In genomic region chr11:57649826-57650738, GRCh38 we compare ENCODE assay signal across 9 cellular contexts. TPM values are rescaled to one million over a fixed set of nuclear protein-coding genes. Genes with fewer than 3 reads are reported as not detected.
DNase-seq lines count a peak whose midpoint lies in the region; ATAC-seq and TF ChIP-seq lines count a peak whose summit lies in the region.
"Had no signal": no experiment of that assay in that cellular context is flagged by ENCODE, and none has a peak within 500 bp of the region (broad histone marks: within the 10 kb centered on the region; RNA-seq: fewer than 3 reads in every experiment).

YPEL4 (minus strand) TSS chr11:57649912; CDS start chr11:57647107, 2,805 bp downstream.

- CTCF ChIA-PET in CD4-positive, alpha-beta memory T cell (lab: Charles Lee; ENCODE audit: partially characterized antibody): interaction anchor here (0.7 to 3.8 kb wide), 6 partner anchors 9 to 157 kb away, joined by 3 to 16 read pairs (median 5); partner anchors contain the start of gene UBE2L6
- CTCF ChIA-PET in activated CD4-positive, alpha-beta T cell treated with anti-CD3 and anti-CD28 coated beads for 36 hours (lab: Charles Lee): interaction anchor here (1.9 to 2.2 kb wide), 2 partner anchors 9 to 11 kb away, joined by 10 read pairs; no protein-coding TSS in a partner anchor

- peak; percentile 69 to 89 (median 74) for DNase-seq in CD4-positive, alpha-beta memory T cell
- DNase-seq in activated CD4-positive, alpha-beta T cell treated with anti-CD3 and anti-CD28 coated beads for 36 hours: peak; percentile 76
- DNase-seq in chondrocyte (ENCODE audit: low spot score) (no peak), kidney epithelial cell (ENCODE audit: low read depth) (no peak), NCI-H1930 (lab: John Stamatoyannopoulos, UW) (no peak)
- DNase-seq in stimulated activated CD4-positive, alpha-beta T cell treated with anti-CD3 and anti-CD28 coated beads, Interleukin-2, amount 100 ng/mL, for 4 hours (ENCODE audit: low read depth): peak; percentile 58

- peak within 1 kb of the TSS; percentile 83 to 94 (median 86) for H3K4me3 Mint-ChIP-seq in CD4-positive, alpha-beta memory T cell
- peak within 1 kb of the TSS; percentile 68 for H3K4me3 Mint-ChIP-seq in activated CD4-positive, alpha-beta T cell treated with anti-CD3 and anti-CD28 coated beads for 36 hours
- H3K4me3 Mint-ChIP-seq in chondrocyte (ENCODE audit: unreplicated experiment): peak within 1 kb of the TSS; percentile 56

- H3K4me3 ChIP-seq in CD4-positive, alpha-beta memory T cell (ENCODE audit: low read length in 2 of 2): peak within 1 kb of the TSS; percentile 37 to 55
- H3K4me3 ChIP-seq in kidney epithelial cell (ENCODE audit: low read depth, low read length): peak within 1 kb of the TSS; percentile 29

- H3K9me3 ChIP-seq in CD4-positive, alpha-beta memory T cell (ENCODE audit: control insufficient read depth in 1 of 2, low read length in 2 of 2): no peaks in the 10 kb centered on the region
- H3K9me3 ChIP-seq in KOPT-K1 (ENCODE audit: insufficient read depth, low read length, poor library complexity, severe bottlenecking): no peaks in the 10 kb centered on the region

- POLR2A ChIA-PET in CD4-positive, alpha-beta memory T cell (lab: Charles Lee; ENCODE audit: partially characterized antibody): interaction anchor here (0.9 to 2.4 kb wide), 7 partner anchors 7 to 1492 kb away, joined by 3 to 14 read pairs (median 6); partner anchors contain the start of genes FAM111A, SELENOH, UBE2L6 and ZDHHC5
- POLR2A ChIA-PET in activated CD4-positive, alpha-beta T cell treated with anti-CD3 and anti-CD28 coated beads for 36 hours (lab: Charles Lee): no interaction called here

- peaks cover 0 to 2% of the 10 kb centered on the region in 2 donors for H3K36me3 Mint-ChIP-seq in CD4-positive, alpha-beta memory T cell
- H3K36me3 Mint-ChIP-seq in activated CD4-positive, alpha-beta T cell treated with anti-CD3 and anti-CD28 coated beads for 36 hours (ENCODE audit: low read depth): no peaks in the 10 kb centered on the region
- H3K36me3 Mint-ChIP-seq in chondrocyte (ENCODE audit: low read depth): no peaks in the 10 kb centered on the region

- H3K4me1 ChIP-seq in CD4-positive, alpha-beta memory T cell (ENCODE audit: insufficient read depth, low read length): peaks cover 18% of the 10 kb centered on the region

- intact Hi-C loops in CD4-positive, alpha-beta memory T cell (cut with micrococcal nuclease): loop anchor here (1.0 to 10.0 kb wide), 3 partner anchors 7 to 875 kb away; partner anchors contain the start of gene CLP1
- intact Hi-C loops in activated CD4-positive, alpha-beta T cell treated with anti-CD3 and anti-CD28 coated beads for 36 hours (cut with DNase I, micrococcal nuclease): no loop called here

- peak within 1 kb of the TSS; percentile 10 for H3K27ac ChIP-seq in CD4-positive, alpha-beta memory T cell (ENCODE audit: low read depth, low read length)
- peak within 1 kb of the TSS; percentile 42 for H3K27ac ChIP-seq in KOPT-K1 (ENCODE audit: low read depth, low read length, poor library complexity, severe bottlenecking)
- H3K27ac ChIP-seq: HL-60 had no signal

- no peaks in the 10 kb centered on the region for H3K9me3 Mint-ChIP-seq in CD4-positive, alpha-beta memory T cell
- H3K9me3 Mint-ChIP-seq in activated CD4-positive, alpha-beta T cell treated with anti-CD3 and anti-CD28 coated beads for 36 hours (ENCODE audit: low read depth): no peaks in the 10 kb centered on the region
- no peaks in the 10 kb centered on the region for H3K9me3 Mint-ChIP-seq in chondrocyte (ENCODE audit: low read depth)

- no peak for TF ChIP-seq CTCF in chondrocyte (IDR thresholded peaks at IDR 0.05)
- TF ChIP-seq CTCF in kidney epithelial cell (IDR thresholded peaks at IDR 0.05; ENCODE audit: insufficient read depth, low read length, poor library complexity, severe bottlenecking): no peak

- H3K4me1 Mint-ChIP-seq in CD4-positive, alpha-beta memory T cell: peaks cover 15 to 59% (median 31%) of the 10 kb centered on the region in 4 donors
- peaks cover 43% of the 10 kb centered on the region for H3K4me1 Mint-ChIP-seq in activated CD4-positive, alpha-beta T cell treated with anti-CD3 and anti-CD28 coated beads for 36 hours
- peaks cover 47% of the 10 kb centered on the region for H3K4me1 Mint-ChIP-seq in chondrocyte (ENCODE audit: low read depth)

- H3K27me3 ChIP-seq in CD4-positive, alpha-beta memory T cell (ENCODE audit: insufficient read depth, low read length): peaks cover 37% of the 10 kb centered on the region
- peaks cover 39% of the 10 kb centered on the region for H3K27me3 ChIP-seq in kidney epithelial cell (ENCODE audit: control insufficient read depth, insufficient read depth, low read length)

- H3K36me3 ChIP-seq in CD4-positive, alpha-beta memory T cell (ENCODE audit: insufficient read depth, low read length): no peaks in the 10 kb centered on the region
- H3K36me3 ChIP-seq in KOPT-K1 (ENCODE audit: insufficient read depth, low read length) (no peaks in the 10 kb centered on the region; the same call in 1 of the 2 replicates), kidney epithelial cell (ENCODE audit: control insufficient read depth, insufficient read depth, low read length) (no peaks in the 10 kb centered on the region)

- peaks cover 25 to 39% of the 10 kb centered on the region in 2 donors for H3K27me3 Mint-ChIP-seq in CD4-positive, alpha-beta memory T cell
- peaks cover 39% of the 10 kb centered on the region for H3K27me3 Mint-ChIP-seq in activated CD4-positive, alpha-beta T cell treated with anti-CD3 and anti-CD28 coated beads for 36 hours
- peaks cover 35% of the 10 kb centered on the region for H3K27me3 Mint-ChIP-seq in chondrocyte (ENCODE audit: low read depth)

- peak within 1 kb of the TSS; percentile 92 to 99 (median 95) for H3K27ac Mint-ChIP-seq in CD4-positive, alpha-beta memory T cell
- peak within 1 kb of the TSS; percentile 52 for H3K27ac Mint-ChIP-seq in activated CD4-positive, alpha-beta T cell treated with anti-CD3 and anti-CD28 coated beads for 36 hours
- no peak within 1 kb of the TSS for H3K27ac Mint-ChIP-seq in chondrocyte (ENCODE audit: unreplicated experiment)

- peak; percentile 75 for ATAC-seq in activated CD4-positive, alpha-beta T cell treated with anti-CD3 and anti-CD28 coated beads for 36 hours
- ATAC-seq in HG02981 (IDR thresholded peaks at IDR 0.05; ENCODE audit: unreplicated experiment): no peak

RNA-seq across cellular contexts. Expression of gene YPEL4, which starts in this region (rescaled TPM):
- total RNA-seq in CD4-positive, alpha-beta memory T cell: 10 to 100 TPM; 11.8 to 12.6 TPM
- under 1 TPM in 1 of 2 donors, not detected in 1; 0.23 TPM for polyA plus RNA-seq in CD4-positive, alpha-beta memory T cell
- total RNA-seq in activated CD4-positive, alpha-beta T cell treated with anti-CD3 and anti-CD28 coated beads for 36 hours: under 1 TPM; 0.43 to 0.47 TPM
- 0.41 TPM in 1 of 3 replicates, not detected in the others for total RNA-seq in chondrocyte
- total RNA-seq in kidney epithelial cell: 1.4 TPM in 1 of 2 replicates, not detected in the other

Comparison
In these comparisons a context has a peak if more than half of its experiments do, and no peak if none do; other contexts are left out.
1. Peak in DNase-seq and ATAC-seq in activated CD4-positive, alpha-beta T cell treated with anti-CD3 and anti-CD28 coated beads for 36 hours; RNA of the gene not detected or under 1 TPM.
2. DNase-seq: peak in CD4-positive, alpha-beta memory T cell (5 of 5) and stimulated activated CD4-positive, alpha-beta T cell treated with anti-CD3 and anti-CD28 coated beads, Interleukin-2, amount 100 ng/mL, for 4 hours (single experiment); none in chondrocyte (single experiment), kidney epithelial cell (single experiment) and NCI-H1930 (0 of 2).
3. Peak in every context shown above with its lines, with median percentiles within 50 percentile points of each other: H3K4me3 Mint-ChIP-seq.